Comparison of ENCODE assay signal across 11 cellular contexts in genomic region chr14:74953686-74954085, GRCh38. TPM values are rescaled to one million over a fixed set of nuclear protein-coding genes. Genes with fewer than 3 reads are reported as not detected.
DNase-seq lines count a peak whose midpoint lies in the region; ATAC-seq, FAIRE-seq and TF ChIP-seq lines count a peak whose summit lies in the region.
"Had no signal": no experiment of that assay in that cellular context is flagged by ENCODE, and none has a peak within 500 bp of the region (broad histone marks: within the 10 kb centered on the region; RNA-seq: fewer than 3 reads in every experiment).

No MANE protein-coding gene starts in this region.

- H3K79me1 ChIP-seq in H1 (ENCODE audit: low read depth, low read length): no peaks in the 10 kb centered on the region
- H3K79me1 ChIP-seq in trophoblast cell (ENCODE audit: low read length): peaks cover 33% of the 10 kb centered on the region

- H2AK5ac ChIP-seq in H1 (ENCODE audit: low read depth, low read length) (0 out of 2 replicates have a peak overlapping the region, but pooled peaks have one; percentile 39), trophoblast cell (ENCODE audit: low read length) (peak overlapping the region; percentile 7)

- H2BK20ac ChIP-seq in H1 (ENCODE audit: low read length): no peak overlapping the region

- peak overlapping the region; percentile 77 for H3K4me3 ChIP-seq in left ventricle myocardium inferior
- no peak overlapping the region for H3K4me3 ChIP-seq in right cardiac atrium (ENCODE audit: low read length)
- no peak overlapping the region for H3K4me3 ChIP-seq in H1 (ENCODE audit: extremely low read depth in 1 of 4, insufficient read depth in 2 of 4, low read depth in 3 of 4, low read length in 4 of 4)
- H3K4me3 ChIP-seq in trophoblast cell (ENCODE audit: low read depth, low read length): peak overlapping the region; percentile 52
- H3K4me3 ChIP-seq in aorta (ENCODE audit: low read length in 2 of 2): no peak overlapping the region

- ATAC-seq in right cardiac atrium (no peak), aorta (ENCODE audit: low FRiP score) (no peak), HG03520 (IDR thresholded peaks at IDR 0.05; ENCODE audit: unreplicated experiment) (no peak)

- H3K4me1 ChIP-seq in left ventricle myocardium inferior (peaks cover 66% of the 10 kb centered on the region), right cardiac atrium (ENCODE audit: control insufficient read depth, insufficient read depth, low read length) (no peaks in the 10 kb centered on the region), H1 (replicated peaks in 1 of 4; ENCODE audit: control insufficient read depth in 3 of 4, insufficient read depth in 4 of 4, low read length in 3 of 4) (peaks cover 2 to 30% (median 15%) of the 10 kb centered on the region in 4 experiments), trophoblast cell (ENCODE audit: control insufficient read depth in 1 of 2, insufficient read depth in 2 of 2, low read length in 2 of 2) (peaks cover 22 to 27% of the 10 kb centered on the region in 2 experiments), aorta (ENCODE audit: control insufficient read depth in 1 of 2, insufficient read depth in 2 of 2, low read length in 2 of 2) (no peaks in the 10 kb centered on the region)

- H4K8ac ChIP-seq in H1 (ENCODE audit: extremely low read depth, insufficient read depth, low read length) (no peak overlapping the region), trophoblast cell (ENCODE audit: low read depth, low read length) (peak overlapping the region; percentile 52)

- POLR2A ChIA-PET in H1 (lab: Charles Lee; ENCODE audit: partially characterized antibody): interaction anchor here (0.6 to 3.2 kb wide), 9 partner anchors 10 to 116 kb away, joined by 3 to 17 read pairs (median 3); partner anchors contain the start of gene ZC2HC1C

- H3K4me2 ChIP-seq in H1 (ENCODE audit: insufficient read depth in 1 of 2, low read depth in 2 of 2, low read length in 2 of 2) (no peak overlapping the region), trophoblast cell (ENCODE audit: low read length) (no peak overlapping the region)

- TF ChIP-seq EP300 in H1 (IDR thresholded peaks at IDR 0.05; ENCODE audit: borderline replicate concordance in 1 of 2, low read depth in 2 of 2, low read length in 2 of 2): no peak

- H3K79me2 ChIP-seq in H1 (ENCODE audit: control insufficient read depth in 1 of 2, insufficient read depth in 2 of 2, low read length in 2 of 2) (no peaks in the 10 kb centered on the region), trophoblast cell (ENCODE audit: control insufficient read depth, insufficient read depth, low read length, poor library complexity) (peaks cover 16% of the 10 kb centered on the region)

- H4K91ac ChIP-seq in H1 (replicated peaks; ENCODE audit: insufficient read length, low read length): peak overlapping the region; percentile 34
- peak overlapping the region; percentile 11 for H4K91ac ChIP-seq in trophoblast cell (ENCODE audit: low read depth, low read length)

- H4K12ac ChIP-seq in trophoblast cell (ENCODE audit: low read depth, low read length): peak overlapping the region; percentile 48

- no peak overlapping the region for H3K56ac ChIP-seq in H1 (replicated peaks; ENCODE audit: insufficient read length, low read depth, low read length)

- H3K14ac ChIP-seq in H1 (ENCODE audit: insufficient read length) (no peak overlapping the region), trophoblast cell (ENCODE audit: low read length) (peak overlapping the region; percentile 79)

- H3K9me3 ChIP-seq in left ventricle myocardium inferior (replicated peaks) (no peaks in the 10 kb centered on the region), right cardiac atrium (ENCODE audit: control insufficient read depth, low read length) (no peaks in the 10 kb centered on the region), H1 (ENCODE audit: insufficient read depth in 2 of 2, low read depth in 1 of 2, low read length in 1 of 2) (no peaks in the 10 kb centered on the region), trophoblast cell (ENCODE audit: insufficient read depth, low read depth, low read length) (no peaks in the 10 kb centered on the region), aorta (ENCODE audit: control insufficient read depth, low read length) (no peaks in the 10 kb centered on the region)

- H4K5ac ChIP-seq in H1 (ENCODE audit: insufficient read length, low read depth, low read length): no peak overlapping the region

- WGBS in right cardiac atrium: 80% methylated on average over 5 of the region's 5 CpGs
- WGBS in H1 (ENCODE audit: extremely low coverage in 1 of 2, insufficient coverage in 1 of 2, insufficient read length in 1 of 2, insufficient replicate concordance in 2 of 2, low coverage in 1 of 2, low lambda C conversion rate in 2 of 2, missing lambda C conversion rate in 1 of 2), 2 experiments: 89% methylated on average over 5 of the region's 5 CpGs; no CpG with 5 or more reads in 1 of the 2 experiments
- no CpG with 5 or more reads among the region's 5 CpGs for WGBS in trophoblast cell (ENCODE audit: extremely low coverage, insufficient coverage, insufficient read length)
- WGBS in aorta, 2 donors: 82 to 87% methylated on average over 5 of the region's 5 CpGs

- peaks cover 11% of the 10 kb centered on the region for H3K23me2 ChIP-seq in H1 (ENCODE audit: low read depth, low read length)

- H3K18ac ChIP-seq in H1 (ENCODE audit: extremely low read depth, low read length) (no peak overlapping the region), trophoblast cell (ENCODE audit: low read length) (peak overlapping the region; percentile 16)

- 0 out of 2 replicates have a peak overlapping the region, but pooled peaks have one; percentile 18 for H2BK15ac ChIP-seq in H1 (ENCODE audit: low read length)

- CTCF ChIA-PET in H1 (lab: Charles Lee; ENCODE audit: partially characterized antibody): interaction anchor here (0.6 to 5.3 kb wide), 10 partner anchors 8 to 135 kb away, joined by 3 to 37 read pairs (median 6); no protein-coding TSS in a partner anchor

- peak overlapping the region; percentile 35; the same call in 1 of the 2 replicates for H2BK5ac ChIP-seq in H1 (ENCODE audit: low read depth, low read length)
- H2BK5ac ChIP-seq in trophoblast cell (ENCODE audit: low read depth, low read length, poor library complexity): peak overlapping the region; percentile 13

- TF ChIP-seq RAD21 in H1 (IDR thresholded peaks at IDR 0.05 in 1 of 2, conservative IDR thresholded peaks at IDR 0.05 in 1 of 2; ENCODE audit: low read depth in 2 of 2, low read length in 2 of 2): no peak

- intact Hi-C loops in left ventricle myocardium inferior (cut with micrococcal nuclease): no loop called here
- intact Hi-C loops in right cardiac atrium (cut with DNase I): no loop called here
- intact Hi-C loops in aorta (cut with DNase I): no loop called here

- no peak overlapping the region for H3K9ac ChIP-seq in H1 (replicated peaks in 1 of 4; ENCODE audit: extremely low read depth in 1 of 4, low read depth in 3 of 4, low read length in 3 of 4)
- no peak overlapping the region for H3K9ac ChIP-seq in trophoblast cell (ENCODE audit: low read length)

- H3K4ac ChIP-seq in H1 (replicated peaks; ENCODE audit: insufficient read length, low read depth, low read length) (peak overlapping the region; percentile 21), trophoblast cell (ENCODE audit: low read depth, low read length) (no peak overlapping the region)

- no peak overlapping the region for H2BK120ac ChIP-seq in H1 (replicated peaks; ENCODE audit: low read depth, low read length)
- H2BK120ac ChIP-seq in trophoblast cell (ENCODE audit: insufficient read depth, low read length, poor library complexity): peak overlapping the region; percentile 18

- H2AFZ ChIP-seq in H1 (ENCODE audit: low read length): no peak overlapping the region
- no peak overlapping the region for H2AFZ ChIP-seq in trophoblast cell (ENCODE audit: insufficient read depth, low read length, poor library complexity)

- H3K27ac ChIP-seq in left ventricle myocardium inferior (replicated peaks) (peak overlapping the region; percentile 75), right cardiac atrium (ENCODE audit: low read length) (no peak overlapping the region), H1 (ENCODE audit: low read depth, low read length) (no peak overlapping the region), trophoblast cell (ENCODE audit: low read depth, low read length) (peak overlapping the region; percentile 61), aorta (ENCODE audit: low read depth in 1 of 2, low read length in 2 of 2) (no peak overlapping the region)

- H3K36me3 ChIP-seq in left ventricle myocardium inferior (no peaks in the 10 kb centered on the region), H1 (ENCODE audit: control insufficient read depth in 2 of 4, insufficient read depth in 4 of 4, low read length in 3 of 4) (no peaks in the 10 kb centered on the region), trophoblast cell (ENCODE audit: control insufficient read depth in 1 of 2, insufficient read depth in 2 of 2, low read length in 2 of 2) (peaks cover 26% of the 10 kb centered on the region in 2 experiments), aorta (ENCODE audit: control insufficient read depth in 1 of 2, insufficient read depth in 2 of 2, low read length in 1 of 2) (no peaks in the 10 kb centered on the region)

- H3K27me3 ChIP-seq in left ventricle myocardium inferior (ENCODE audit: low read depth) (no peaks in the 10 kb centered on the region), right cardiac atrium (ENCODE audit: control insufficient read depth, insufficient read depth) (no peaks in the 10 kb centered on the region), H1 (replicated peaks in 1 of 4; ENCODE audit: control insufficient read depth in 3 of 4, extremely low read depth in 1 of 4, insufficient read depth in 3 of 4, low read length in 3 of 4) (peaks cover 0 to 13% (median 12%) of the 10 kb centered on the region in 4 experiments; a peak in 5 of 7 replicates), trophoblast cell (ENCODE audit: insufficient read depth, low read length) (no peaks in the 10 kb centered on the region), aorta (ENCODE audit: control insufficient read depth in 1 of 2, insufficient read depth in 2 of 2, low read length in 1 of 2) (no peaks in the 10 kb centered on the region)

- H3K23ac ChIP-seq in H1 (ENCODE audit: insufficient read length): no peak overlapping the region
- H3K23ac ChIP-seq in trophoblast cell (ENCODE audit: low read length): no peak overlapping the region

- H2BK12ac ChIP-seq in H1 (ENCODE audit: low read depth, low read length) (no peak overlapping the region), trophoblast cell (ENCODE audit: low read length) (no peak overlapping the region)

- TF ChIP-seq POLR2A in H1 (IDR thresholded peaks at IDR 0.05; ENCODE audit: control extremely low read depth in 1 of 2, low read depth in 2 of 2, low read length in 2 of 2): no peak

- no peaks in the 10 kb centered on the region for H4K20me1 ChIP-seq in H1 (replicated peaks in 1 of 2; ENCODE audit: control insufficient read depth in 1 of 2, insufficient read depth in 2 of 2, low read length in 2 of 2)

- FAIRE-seq in H1 (lab: Jason Lieb, UNC): no peak

- TF ChIP-seq CTCF in left ventricle myocardium inferior (IDR thresholded peaks at IDR 0.05; ENCODE audit: borderline replicate concordance): no peak
- no peak for TF ChIP-seq CTCF in H1 (IDR thresholded peaks at IDR 0.05; ENCODE audit: control extremely low read depth in 1 of 3, insufficient read depth in 1 of 3, low read depth in 1 of 3, low read length in 3 of 3)

- DNase-seq in left ventricle myocardium inferior: no peak
- DNase-seq in right cardiac atrium: no peak
- DNase-seq in H1 (ENCODE audit: low read depth in 1 of 2, low spot score in 2 of 2): no peak
- no peak for DNase-seq in trophoblast cell
- peak; percentile 25 to 53 for DNase-seq in aorta
- no peak for DNase-seq in NCI-H2171 (lab: John Stamatoyannopoulos, UW)
- DNase-seq in NCI-H2107 (lab: John Stamatoyannopoulos, UW): no peak
- DNase-seq: ACHN; activated CD8-positive, alpha-beta memory T cell treated with anti-CD3 and anti-CD28 coated beads, Interleukin-2, amount 50 U/mL, for 4 hours had no signal

RNA-seq across cellular contexts. Expression of gene PGF, which starts 1.7 kb away (rescaled TPM):
- 4.2 TPM for total RNA-seq in left ventricle myocardium inferior
- 1 to 10 TPM; 2.9 to 5.9 (median 4.1) TPM for total RNA-seq in right cardiac atrium
- polyA plus RNA-seq in right cardiac atrium: 4.3 TPM
- total RNA-seq in H1 (2021; fragmentation: NEBNext Ultra II Directional; extraction: Animal tissue kit (Norgen Biotek cat#: 25700)): 3.9 and 4.1 TPM in 2 replicates
- polyA plus RNA-seq in H1 (2011; rRNA removed): 2.1 and 2.8 TPM in 2 replicates
- 2.3 TPM for polyA plus RNA-seq in H1 (2011; cell fraction: cytosol; rRNA removed)
- polyA plus RNA-seq in H1 (2011; cell fraction: nucleus; rRNA removed): 4.3 TPM
- 2.1 to 3.3 TPM (median 2.9 TPM) in 4 replicates for polyA plus RNA-seq in H1 (2012, experiment 1 of 2)
- 2.8 TPM for polyA plus RNA-seq in H1 (2012, experiment 2 of 2)
- polyA plus RNA-seq in H1 (2013, experiment 1 of 2): 2.9 TPM
- polyA plus RNA-seq in H1 (2013, experiment 2 of 2): 3.1 TPM
- polyA minus RNA-seq in H1 (2011; rRNA and poly(A)+ RNA removed): 1.2 and 1.7 TPM in 2 replicates
- 4.0 TPM for polyA minus RNA-seq in H1 (2011; cell fraction: cytosol; rRNA and poly(A)+ RNA removed)
- polyA minus RNA-seq in H1 (2011; cell fraction: nucleus; rRNA and poly(A)+ RNA removed): 8.7 TPM
- polyA plus RNA-seq in trophoblast cell (2013): 746 and 849 TPM in 2 replicates
- total RNA-seq in aorta: 10 to 100 TPM; 29.1 to 33.7 TPM
- polyA plus RNA-seq in aorta: 10 to 100 TPM in 1 of 2 donors, 1 to 10 TPM in 1; 7.6 to 16.3 TPM
- total RNA-seq: mononuclear cell had no signal

RNA-seq across cellular contexts. Expression of gene RPS6KL1, which starts 30.6 kb away (rescaled TPM):
- 20.5 TPM for total RNA-seq in left ventricle myocardium inferior
- 10 to 100 TPM; 13.9 to 20.7 (median 17.3) TPM for total RNA-seq in right cardiac atrium
- polyA plus RNA-seq in right cardiac atrium: 10.5 TPM
- total RNA-seq in H1 (2021; fragmentation: NEBNext Ultra II Directional; extraction: Animal tissue kit (Norgen Biotek cat#: 25700)): 11.3 and 13.8 TPM in 2 replicates
- 9.4 and 9.8 TPM in 2 replicates for polyA plus RNA-seq in H1 (2011; rRNA removed)
- 13.9 TPM for polyA plus RNA-seq in H1 (2011; cell fraction: cytosol; rRNA removed)
- polyA plus RNA-seq in H1 (2011; cell fraction: nucleus; rRNA removed): 45.2 TPM
- polyA plus RNA-seq in H1 (2012, experiment 1 of 2): 9.3 to 19.0 TPM (median 15.0 TPM) in 4 replicates
- polyA plus RNA-seq in H1 (2012, experiment 2 of 2): 5.9 TPM
- polyA plus RNA-seq in H1 (2013, experiment 1 of 2): 6.5 TPM
- polyA plus RNA-seq in H1 (2013, experiment 2 of 2): 5.4 TPM
- polyA minus RNA-seq in H1 (2011; rRNA and poly(A)+ RNA removed): 21.4 and 21.5 TPM in 2 replicates
- polyA minus RNA-seq in H1 (2011; cell fraction: cytosol; rRNA and poly(A)+ RNA removed): 7.9 TPM
- polyA minus RNA-seq in H1 (2011; cell fraction: nucleus; rRNA and poly(A)+ RNA removed): 25.7 TPM
- 0.31 and 0.67 TPM in 2 replicates for polyA plus RNA-seq in trophoblast cell (2013)
- 10 to 100 TPM; 12.6 to 17.3 TPM for total RNA-seq in aorta
- 10 to 100 TPM in 1 of 2 donors, 1 to 10 TPM in 1; 3.3 to 13.8 TPM for polyA plus RNA-seq in aorta

RNA-seq across cellular contexts. Expression of gene EIF2B2, which starts 49.0 kb away (rescaled TPM):
- 31.5 TPM for total RNA-seq in left ventricle myocardium inferior
- total RNA-seq in right cardiac atrium: 10 to 100 TPM; 29.4 to 39.9 (median 35.9) TPM
- polyA plus RNA-seq in right cardiac atrium: 25.9 TPM
- 42.6 and 51.4 TPM in 2 replicates for total RNA-seq in H1 (2021; fragmentation: NEBNext Ultra II Directional; extraction: Animal tissue kit (Norgen Biotek cat#: 25700))
- polyA plus RNA-seq in H1 (2011; rRNA removed): 59.7 and 79.9 TPM in 2 replicates
- 85.4 TPM for polyA plus RNA-seq in H1 (2011; cell fraction: cytosol; rRNA removed)
- polyA plus RNA-seq in H1 (2011; cell fraction: nucleus; rRNA removed): 64.5 TPM
- polyA plus RNA-seq in H1 (2012, experiment 1 of 2): 48.8 to 54.9 TPM (median 53.1 TPM) in 4 replicates
- polyA plus RNA-seq in H1 (2012, experiment 2 of 2): 20.3 TPM
- 27.6 TPM for polyA plus RNA-seq in H1 (2013, experiment 1 of 2)
- 25.4 TPM for polyA plus RNA-seq in H1 (2013, experiment 2 of 2)
- 57.0 and 65.4 TPM in 2 replicates for polyA minus RNA-seq in H1 (2011; rRNA and poly(A)+ RNA removed)
- polyA minus RNA-seq in H1 (2011; cell fraction: cytosol; rRNA and poly(A)+ RNA removed): 31.3 TPM
- polyA minus RNA-seq in H1 (2011; cell fraction: nucleus; rRNA and poly(A)+ RNA removed): 24.0 TPM
- 115 and 119 TPM in 2 replicates for polyA plus RNA-seq in trophoblast cell (2013)
- 10 to 100 TPM; 37.4 to 39.8 TPM for total RNA-seq in aorta
- 10 to 100 TPM in 1 of 2 donors, 1 to 10 TPM in 1; 9.5 to 34.8 TPM for polyA plus RNA-seq in aorta

Comparison
In these comparisons a context has a peak if more than half of its experiments do, and no peak if none do; other contexts are left out.
1. H3K27ac ChIP-seq: peak in left ventricle myocardium inferior (single experiment) and trophoblast cell (single experiment); none in right cardiac atrium (single experiment), H1 (single experiment) and aorta (0 of 2).
2. H3K4me3 ChIP-seq: peak in left ventricle myocardium inferior (single experiment) and trophoblast cell (single experiment); none in right cardiac atrium (single experiment), H1 (0 of 4) and aorta (0 of 2).
3. DNase-seq: peak in aorta (2 of 2); none in left ventricle myocardium inferior (single experiment), right cardiac atrium (0 of 3), H1 (0 of 2), trophoblast cell (0 of 2), NCI-H2171 (single experiment) and NCI-H2107 (single experiment).